ENCODE assay signal across 9 cellular contexts in genomic region chrX:48736303-48736702, GRCh38. TPM values are rescaled to one million over a fixed set of nuclear protein-coding genes. Genes with fewer than 3 reads are reported as not detected.
DNase-seq lines count a peak whose midpoint lies in the region; ATAC-seq and TF ChIP-seq lines count a peak whose summit lies in the region.
"Had no signal": no experiment of that assay in that cellular context is flagged by ENCODE, and none has a peak within 500 bp of the region (broad histone marks: within the 10 kb centered on the region; RNA-seq: fewer than 3 reads in every experiment).

No MANE protein-coding gene starts in this region.

- peak overlapping the region; percentile 56 for H3K9ac ChIP-seq in SU-DHL-6 (ENCODE audit: low read length)

- H3K27ac ChIP-seq in SU-DHL-6 (ENCODE audit: low read depth, low read length) (peak overlapping the region; percentile 40), esophagus squamous epithelium (no peak overlapping the region), prostate gland (no peak overlapping the region)

- peak overlapping the region; percentile 76 for H3K4me2 ChIP-seq in SU-DHL-6 (ENCODE audit: low read depth, low read length, poor library complexity, severe bottlenecking)

- H3K27me3 Mint-ChIP-seq in activated naive CD4-positive, alpha-beta T cell treated with anti-CD3 and anti-CD28 coated beads for 36 hours (ENCODE audit: low read depth): no peaks in the 10 kb centered on the region
- no peaks in the 10 kb centered on the region for H3K27me3 Mint-ChIP-seq in stimulated activated naive B cell treated with anti-CD40 and anti-IgM and Interleukin-4, amounts not matched to agents 10 μg/mL and 1 μg/mL and 100 μg/mL, for 72 hours

- no peak for ATAC-seq in stimulated activated naive B cell treated with anti-CD40 and anti-IgM and Interleukin-4, amounts not matched to agents 10 μg/mL and 1 μg/mL and 100 μg/mL, for 72 hours (replicated peaks)

- H4K20me1 ChIP-seq in SU-DHL-6 (ENCODE audit: low read depth, low read length): no peaks in the 10 kb centered on the region

- H3K27ac Mint-ChIP-seq in activated naive CD4-positive, alpha-beta T cell treated with anti-CD3 and anti-CD28 coated beads for 36 hours: peak overlapping the region; percentile 94
- no peak overlapping the region for H3K27ac Mint-ChIP-seq in stimulated activated naive B cell treated with anti-CD40 and anti-IgM and Interleukin-4, amounts not matched to agents 10 μg/mL and 1 μg/mL and 100 μg/mL, for 72 hours

- no peaks in the 10 kb centered on the region for H3K9me3 Mint-ChIP-seq in activated naive CD4-positive, alpha-beta T cell treated with anti-CD3 and anti-CD28 coated beads for 36 hours
- no peaks in the 10 kb centered on the region for H3K9me3 Mint-ChIP-seq in stimulated activated naive B cell treated with anti-CD40 and anti-IgM and Interleukin-4, amounts not matched to agents 10 μg/mL and 1 μg/mL and 100 μg/mL, for 72 hours

- H2AFZ ChIP-seq in SU-DHL-6 (ENCODE audit: low read depth, low read length, severe bottlenecking): peak overlapping the region; percentile 77

- no peaks in the 10 kb centered on the region for H3K9me2 ChIP-seq in SU-DHL-6 (replicated peaks; ENCODE audit: insufficient read depth, low read length)

- TF ChIP-seq POLR2A in esophagus squamous epithelium (IDR thresholded peaks at IDR 0.05) (no peak), prostate gland (IDR thresholded peaks at IDR 0.05) (no peak)

- no peaks in the 10 kb centered on the region for H3F3A ChIP-seq in SU-DHL-6 (ENCODE audit: insufficient read depth)

- H3K36me3 ChIP-seq in SU-DHL-6 (ENCODE audit: low read length) (no peaks in the 10 kb centered on the region), esophagus squamous epithelium (no peaks in the 10 kb centered on the region), prostate gland (no peaks in the 10 kb centered on the region)

- H3K79me2 ChIP-seq in SU-DHL-6 (ENCODE audit: insufficient read depth, low read length): no peaks in the 10 kb centered on the region

- DNase-seq in activated naive CD4-positive, alpha-beta T cell treated with anti-CD3 and anti-CD28 coated beads for 36 hours: peak; percentile 39
- no peak for DNase-seq in activated naive CD4-positive, alpha-beta T cell treated with Interleukin-2 at 50 U/mL for 16 hours
- DNase-seq in fibroblast of peridontal ligament (ENCODE audit: extremely low read depth): peak; percentile 4
- no peak for DNase-seq in stimulated activated naive B cell treated with anti-CD40 and anti-IgM and Interleukin-4, amounts not matched to agents 10 μg/mL and 1 μg/mL and 100 μg/mL, for 72 hours
- no peak for DNase-seq in activated CD8-positive, alpha-beta memory T cell treated with anti-CD3 and anti-CD28 coated beads for 24 hours
- DNase-seq in esophagus squamous epithelium (lab: John Stamatoyannopoulos, UW): no peak
- DNase-seq in prostate gland (ENCODE audit: low spot score): no peak

- peak overlapping the region; percentile 53 for H3K4me3 ChIP-seq in SU-DHL-6 (ENCODE audit: insufficient read depth, low read length, poor library complexity, severe bottlenecking)
- H3K4me3 ChIP-seq in esophagus squamous epithelium: peak overlapping the region in 1 of 4 donors; percentile 74
- H3K4me3 ChIP-seq in prostate gland: no peak overlapping the region

- H3K4me1 ChIP-seq in esophagus squamous epithelium: peaks cover 0 to 15% (median 0%) of the 10 kb centered on the region in 3 donors
- H3K4me1 ChIP-seq in prostate gland (replicated peaks): no peaks in the 10 kb centered on the region

- H3K36me3 Mint-ChIP-seq in activated naive CD4-positive, alpha-beta T cell treated with anti-CD3 and anti-CD28 coated beads for 36 hours (ENCODE audit: low read depth): no peaks in the 10 kb centered on the region
- no peaks in the 10 kb centered on the region for H3K36me3 Mint-ChIP-seq in stimulated activated naive B cell treated with anti-CD40 and anti-IgM and Interleukin-4, amounts not matched to agents 10 μg/mL and 1 μg/mL and 100 μg/mL, for 72 hours

- H3K9me3 ChIP-seq in SU-DHL-6 (ENCODE audit: insufficient read depth, low read length) (no peaks in the 10 kb centered on the region), esophagus squamous epithelium (no peaks in the 10 kb centered on the region), prostate gland (no peaks in the 10 kb centered on the region)

- H3K4me1 Mint-ChIP-seq in activated naive CD4-positive, alpha-beta T cell treated with anti-CD3 and anti-CD28 coated beads for 36 hours (ENCODE audit: low read depth): peaks cover 17% of the 10 kb centered on the region
- H3K4me1 Mint-ChIP-seq in stimulated activated naive B cell treated with anti-CD40 and anti-IgM and Interleukin-4, amounts not matched to agents 10 μg/mL and 1 μg/mL and 100 μg/mL, for 72 hours: peaks cover 7 to 14% of the 10 kb centered on the region in 2 donors

- no peak for TF ChIP-seq CTCF in SU-DHL-6 (IDR thresholded peaks at IDR 0.05; ENCODE audit: insufficient read depth, low read length, poor library complexity, severe bottlenecking)
- TF ChIP-seq CTCF in esophagus squamous epithelium (IDR thresholded peaks at IDR 0.05): no peak
- TF ChIP-seq CTCF in prostate gland (IDR thresholded peaks at IDR 0.05): no peak

- 67 to 100% methylated on average over 1 of the region's 1 CpG for WGBS in esophagus squamous epithelium, 2 donors
- WGBS in prostate gland: 78% methylated on average over 1 of the region's 1 CpG

- CTCF ChIA-PET in activated naive CD4-positive, alpha-beta T cell treated with anti-CD3 and anti-CD28 coated beads for 36 hours (lab: Charles Lee): interaction anchor here (0.6 to 1.2 kb wide), 3 partner anchors 36 to 165 kb away, joined by 3 to 8 read pairs (median 3); no protein-coding TSS in a partner anchor

- H3K4me3 Mint-ChIP-seq in activated naive CD4-positive, alpha-beta T cell treated with anti-CD3 and anti-CD28 coated beads for 36 hours: peak overlapping the region; percentile 95
- peak overlapping the region; percentile 89 to 91 for H3K4me3 Mint-ChIP-seq in stimulated activated naive B cell treated with anti-CD40 and anti-IgM and Interleukin-4, amounts not matched to agents 10 μg/mL and 1 μg/mL and 100 μg/mL, for 72 hours

- H3K27me3 ChIP-seq in SU-DHL-6 (ENCODE audit: low read length): no peaks in the 10 kb centered on the region
- H3K27me3 ChIP-seq in esophagus squamous epithelium: no peaks in the 10 kb centered on the region
- no peaks in the 10 kb centered on the region for H3K27me3 ChIP-seq in prostate gland (replicated peaks; ENCODE audit: insufficient read depth)

- intact Hi-C loops in activated naive CD4-positive, alpha-beta T cell treated with anti-CD3 and anti-CD28 coated beads for 36 hours (cut with micrococcal nuclease): loop anchor here (1.0 to 5.0 kb wide), 3 partner anchors 23 to 266 kb away; partner anchors contain the start of genes GRIPAP1 and RBM3
- intact Hi-C loops in esophagus squamous epithelium (cut with DNase I) (no loop called here), prostate gland (cut with DNase I) (loop anchor here (2.0 kb wide), 2 partner anchors 40 to 64 kb away; partner anchors contain the start of gene SUV39H1)

RNA-seq across cellular contexts. Expression of gene GLOD5, which starts 25.2 kb away (rescaled TPM):
- total RNA-seq in activated naive CD4-positive, alpha-beta T cell treated with anti-CD3 and anti-CD28 coated beads for 36 hours: not detected
- total RNA-seq in esophagus squamous epithelium (not detected), prostate gland (under 1 TPM in 1 of 2 donors, not detected in 1; 0.41 TPM)
- total RNA-seq: lung microvascular endothelial cell had no signal

RNA-seq across cellular contexts. Expression of gene SUV39H1, which starts 39.8 kb away (rescaled TPM):
- 10 to 100 TPM; 31.5 to 31.9 TPM for total RNA-seq in activated naive CD4-positive, alpha-beta T cell treated with anti-CD3 and anti-CD28 coated beads for 36 hours
- 10 to 100 TPM in 1 of 4 donors, 1 to 10 TPM in 3; 4.6 to 12.1 (median 8.2) TPM for total RNA-seq in esophagus squamous epithelium
- 1 to 10 TPM; 7.4 to 9.1 TPM for total RNA-seq in prostate gland

RNA-seq across cellular contexts. Expression of gene GATA1, which starts 50.1 kb away (rescaled TPM):
- not detected for total RNA-seq in activated naive CD4-positive, alpha-beta T cell treated with anti-CD3 and anti-CD28 coated beads for 36 hours
- total RNA-seq in esophagus squamous epithelium (not detected), prostate gland (not detected)
- total RNA-seq: lung microvascular endothelial cell had no signal

RNA-seq across cellular contexts. Expression of gene WAS, which starts 52.7 kb away (rescaled TPM):
- 10 to 100 TPM; 76.1 to 77.8 TPM for total RNA-seq in activated naive CD4-positive, alpha-beta T cell treated with anti-CD3 and anti-CD28 coated beads for 36 hours
- total RNA-seq in esophagus squamous epithelium (1 to 10 TPM; 1.2 to 7.1 (median 3.7) TPM), prostate gland (10 to 100 TPM in 1 of 2 donors, 1 to 10 TPM in 1; 2.5 to 10.5 TPM)

Comparison
In these comparisons a context has a peak if more than half of its experiments do, and no peak if none do; other contexts are left out.
1. DNase-seq: peak in activated naive CD4-positive, alpha-beta T cell treated with anti-CD3 and anti-CD28 coated beads for 36 hours (single experiment) and fibroblast of peridontal ligament (single experiment); none in activated naive CD4-positive, alpha-beta T cell treated with Interleukin-2 at 50 U/mL for 16 hours (single experiment), stimulated activated naive B cell treated with anti-CD40 and anti-IgM and Interleukin-4, amounts not matched to agents 10 μg/mL and 1 μg/mL and 100 μg/mL, for 72 hours (single experiment), activated CD8-positive, alpha-beta memory T cell treated with anti-CD3 and anti-CD28 coated beads for 24 hours (single experiment), esophagus squamous epithelium (single experiment) and prostate gland (single experiment).